In the genomic region with DNA sequence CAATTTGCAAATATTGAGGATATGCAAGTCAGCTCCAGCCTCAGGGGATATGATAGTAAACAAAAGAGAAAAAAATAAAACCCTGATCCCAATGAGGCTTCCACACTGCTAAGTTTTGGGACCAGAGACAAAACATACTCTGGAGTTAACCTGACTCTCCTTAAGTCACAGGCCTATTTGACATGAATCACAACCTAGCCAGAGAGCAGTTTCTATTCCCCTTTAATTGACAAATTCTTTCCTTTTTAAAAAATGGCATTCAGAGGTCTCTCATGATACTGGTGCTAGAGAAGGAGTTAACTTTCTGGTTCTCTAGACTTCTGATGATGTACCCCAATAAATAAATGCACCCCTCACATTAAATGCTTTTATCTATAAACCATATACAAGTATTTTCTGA, we compare ENCODE assay signal across 23 cellular contexts. TPM values are rescaled to one million over a fixed set of nuclear protein-coding genes. Genes with fewer than 3 reads are reported as not detected.
DNase-seq lines count a peak whose midpoint lies in the region; ATAC-seq and TF ChIP-seq lines count a peak whose summit lies in the region.
"Had no signal": no experiment of that assay in that cellular context is flagged by ENCODE, and none has a peak within 500 bp of the region (broad histone marks: within the 10 kb centered on the region; RNA-seq: fewer than 3 reads in every experiment).

No MANE protein-coding gene starts in this region.

- H3K27ac Mint-ChIP-seq in IgD-negative memory B cell: peak overlapping the region in 2 of 3 donors; percentile 46 to 47
- H3K27ac Mint-ChIP-seq in stimulated activated naive B cell treated with anti-CD40 and anti-IgM and Interleukin-4, amounts not matched to agents 10 μg/mL and 1 μg/mL and 100 μg/mL, for 72 hours: peak overlapping the region; percentile 77
- H3K27ac Mint-ChIP-seq: activated CD4-positive, alpha-beta memory T cell treated with anti-CD3 and anti-CD28 coated beads, Interleukin-2, amount 10 ng/mL, durations not matched to agents 7 days and 5 days; activated naive CD4-positive, alpha-beta T cell treated with anti-CD3 and anti-CD28 coated beads, Interleukin-2, amount 10 ng/mL, durations not matched to agents 7 days and 5 days; CD4-positive, alpha-beta memory T cell; H9; neural progenitor cell had no signal

- TF ChIP-seq CTCF in left ventricle myocardium inferior (IDR thresholded peaks at IDR 0.05; ENCODE audit: borderline replicate concordance) (no peak), VCaP (conservative IDR thresholded peaks at IDR 0.05) (no peak)

- H3K27ac ChIP-seq in left ventricle myocardium inferior (replicated peaks) (peak overlapping the region; percentile 95), VCaP (peak overlapping the region; percentile 82; the same call in 1 of the 2 replicates)
- H3K27ac ChIP-seq: esophagus squamous epithelium, neural progenitor cell, tibial artery had no signal

- no peak overlapping the region for H3K4me3 ChIP-seq in left ventricle myocardium inferior
- H3K4me3 ChIP-seq: esophagus squamous epithelium, left lung, mucosa of descending colon, neural progenitor cell, tibial artery had no signal

- H3K4me1 ChIP-seq in left ventricle myocardium inferior: peaks cover 94% of the 10 kb centered on the region
- H3K4me1 ChIP-seq: neural progenitor cell had no signal

- H3K4me1 Mint-ChIP-seq in IgD-negative memory B cell: peaks cover 35 to 63% (median 53%) of the 10 kb centered on the region in 3 donors
- peaks cover 69 to 89% of the 10 kb centered on the region in 2 donors for H3K4me1 Mint-ChIP-seq in stimulated activated naive B cell treated with anti-CD40 and anti-IgM and Interleukin-4, amounts not matched to agents 10 μg/mL and 1 μg/mL and 100 μg/mL, for 72 hours

- H3K4me3 Mint-ChIP-seq in IgD-negative memory B cell: peak overlapping the region in 3 of 4 donors; percentile 16 to 53 (median 27)
- peak overlapping the region; percentile 66 to 69 for H3K4me3 Mint-ChIP-seq in stimulated activated naive B cell treated with anti-CD40 and anti-IgM and Interleukin-4, amounts not matched to agents 10 μg/mL and 1 μg/mL and 100 μg/mL, for 72 hours
- H3K4me3 Mint-ChIP-seq: activated CD4-positive, alpha-beta memory T cell treated with anti-CD3 and anti-CD28 coated beads, Interleukin-2, amount 10 ng/mL, durations not matched to agents 7 days and 5 days; activated naive CD4-positive, alpha-beta T cell treated with anti-CD3 and anti-CD28 coated beads, Interleukin-2, amount 10 ng/mL, durations not matched to agents 7 days and 5 days; CD4-positive, alpha-beta memory T cell; H9; neural progenitor cell had no signal

- no peaks in the 10 kb centered on the region for H3K9me3 Mint-ChIP-seq in IgD-negative memory B cell
- no peaks in the 10 kb centered on the region for H3K9me3 Mint-ChIP-seq in stimulated activated naive B cell treated with anti-CD40 and anti-IgM and Interleukin-4, amounts not matched to agents 10 μg/mL and 1 μg/mL and 100 μg/mL, for 72 hours
- H3K9me3 Mint-ChIP-seq: activated CD4-positive, alpha-beta memory T cell treated with anti-CD3 and anti-CD28 coated beads, Interleukin-2, amount 10 ng/mL, durations not matched to agents 7 days and 5 days; activated naive CD4-positive, alpha-beta T cell treated with anti-CD3 and anti-CD28 coated beads, Interleukin-2, amount 10 ng/mL, durations not matched to agents 7 days and 5 days; CD4-positive, alpha-beta memory T cell; H9; neural progenitor cell had no signal

- H3K9me3 ChIP-seq in left ventricle myocardium inferior (replicated peaks): no peaks in the 10 kb centered on the region
- H3K9me3 ChIP-seq: esophagus squamous epithelium, left lung, mucosa of descending colon, tibial artery had no signal

- DNase-seq in left ventricle myocardium inferior (no peak), Right ventricle myocardium superior (no peak), NCI-H1092 (lab: John Stamatoyannopoulos, UW) (no peak), NCI-H2196 treated with DMSO at 0.1 percent for 48 hours (lab: John Stamatoyannopoulos, UW; ENCODE audit: unreplicated experiment) (no peak)
- DNase-seq in stimulated activated naive B cell treated with anti-CD40 and anti-IgM and Interleukin-4, amounts not matched to agents 10 μg/mL and 1 μg/mL and 100 μg/mL, for 72 hours: no peak
- DNase-seq: activated CD4-positive, alpha-beta memory T cell treated with anti-CD3 and anti-CD28 coated beads, Interleukin-2, amount 10 ng/mL, durations not matched to agents 7 days and 5 days; activated naive CD4-positive, alpha-beta T cell treated with anti-CD3 and anti-CD28 coated beads, Interleukin-2, amount 10 ng/mL, durations not matched to agents 7 days and 5 days; activated T-cell treated with anti-CD3 and anti-CD28 coated beads, Interleukin-2, amount 50 U/mL, for 1 hour; CD4-positive, alpha-beta memory T cell; DMS79 treated with DMSO at 0.1 percent for 48 hours; effector memory CD4-positive, alpha-beta T cell; esophagus squamous epithelium; H9; left lung; mucosa of descending colon; NCI-H1436; NCI-H2171; NCI-H774 had no signal

- no peaks in the 10 kb centered on the region for H3K27me3 ChIP-seq in left ventricle myocardium inferior (ENCODE audit: low read depth)
- H3K27me3 ChIP-seq: esophagus squamous epithelium, left lung, tibial artery had no signal

- no peaks in the 10 kb centered on the region for H3K36me3 Mint-ChIP-seq in IgD-negative memory B cell
- H3K36me3 Mint-ChIP-seq in stimulated activated naive B cell treated with anti-CD40 and anti-IgM and Interleukin-4, amounts not matched to agents 10 μg/mL and 1 μg/mL and 100 μg/mL, for 72 hours: peaks cover 25 to 33% of the 10 kb centered on the region in 2 donors
- H3K36me3 Mint-ChIP-seq: activated naive CD4-positive, alpha-beta T cell treated with anti-CD3 and anti-CD28 coated beads, Interleukin-2, amount 10 ng/mL, durations not matched to agents 7 days and 5 days; CD4-positive, alpha-beta memory T cell; neural progenitor cell had no signal

- H3K36me3 ChIP-seq in left ventricle myocardium inferior: no peaks in the 10 kb centered on the region
- H3K36me3 ChIP-seq: esophagus squamous epithelium, left lung, neural progenitor cell, tibial artery had no signal

- intact Hi-C loops in left ventricle myocardium inferior (cut with micrococcal nuclease) (no loop called here), Right ventricle myocardium superior (cut with DNase I) (no loop called here)

- H3K27me3 Mint-ChIP-seq in IgD-negative memory B cell: no peaks in the 10 kb centered on the region
- no peaks in the 10 kb centered on the region for H3K27me3 Mint-ChIP-seq in stimulated activated naive B cell treated with anti-CD40 and anti-IgM and Interleukin-4, amounts not matched to agents 10 μg/mL and 1 μg/mL and 100 μg/mL, for 72 hours
- H3K27me3 Mint-ChIP-seq: activated CD4-positive, alpha-beta memory T cell treated with anti-CD3 and anti-CD28 coated beads, Interleukin-2, amount 10 ng/mL, durations not matched to agents 7 days and 5 days; activated naive CD4-positive, alpha-beta T cell treated with anti-CD3 and anti-CD28 coated beads, Interleukin-2, amount 10 ng/mL, durations not matched to agents 7 days and 5 days; CD4-positive, alpha-beta memory T cell had no signal

- ATAC-seq in Right ventricle myocardium superior (ENCODE audit: poor library complexity): no peak
- peak; percentile 17 to 33 for ATAC-seq in stimulated activated naive B cell treated with anti-CD40 and anti-IgM and Interleukin-4, amounts not matched to agents 10 μg/mL and 1 μg/mL and 100 μg/mL, for 72 hours (replicated peaks)
- ATAC-seq in GM18868 (IDR thresholded peaks at IDR 0.05; ENCODE audit: unreplicated experiment): no peak
- ATAC-seq: left lung, mucosa of descending colon had no signal

RNA-seq across cellular contexts. Expression of a gene that starts 8.8 kb away (rescaled TPM):
- total RNA-seq in left ventricle myocardium inferior (316 TPM), Right ventricle myocardium superior (495 TPM)
- polyA plus RNA-seq in IgD-negative memory B cell: 9.2 TPM

Comparison
In these comparisons a context has a peak if more than half of its experiments do, and no peak if none do; other contexts are left out.
1. ATAC-seq: peak in stimulated activated naive B cell treated with anti-CD40 and anti-IgM and Interleukin-4, amounts not matched to agents 10 μg/mL and 1 μg/mL and 100 μg/mL, for 72 hours (2 of 2); none in Right ventricle myocardium superior (single experiment) and GM18868 (single experiment).